ENCODE assay signal across 1 cellular context in the genomic region with DNA sequence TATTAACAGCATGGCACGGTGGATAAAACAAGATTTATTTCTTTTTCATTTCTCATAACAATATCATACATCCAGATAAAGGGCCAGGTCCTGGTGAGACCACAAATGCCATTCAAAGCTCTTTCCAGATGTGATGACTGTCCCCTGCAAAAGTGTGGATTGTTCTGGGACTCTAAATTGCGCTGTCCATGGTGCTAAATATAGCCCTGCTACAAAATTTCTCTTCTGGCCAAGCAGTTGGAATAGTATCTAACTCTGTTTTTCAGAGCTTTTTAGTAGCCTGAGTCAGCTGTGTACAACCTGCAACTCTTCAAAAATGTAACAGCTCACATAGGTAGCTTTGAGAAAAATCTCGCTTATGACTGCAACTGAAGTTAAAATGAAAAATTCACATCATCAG.
TF ChIP-seq lines count a peak whose summit lies in the region.

No MANE protein-coding gene starts in this region.

TF ChIP-seq in K562, 482 proteins besides CTCF, POLR2A, EP300 and RAD21:
- no peak for TF ChIP-seq ZNF143 (CRISPR knock-in tag; IDR thresholded peaks at IDR 0.05)
- peak; percentile 51; the same call in 1 of the 2 replicates for TF ChIP-seq REST (CRISPR knock-in tag; IDR thresholded peaks at IDR 0.05; ENCODE audit: low read depth)
- TF ChIP-seq ZNF507 (tag; conservative IDR thresholded peaks at IDR 0.05): no peak
